17 cellular contexts compared by ENCODE assay signal in genomic region chr6:36624461-36625160, GRCh38. TPM values are rescaled to one million over a fixed set of nuclear protein-coding genes. Genes with fewer than 3 reads are reported as not detected.
A peak's percentile ranks its signal among the peaks of the same experiment; 100 is the strongest.
DNase-seq lines count a peak whose midpoint lies in the region; ATAC-seq, FAIRE-seq and TF ChIP-seq lines count a peak whose summit lies in the region.
"Had no signal": no experiment of that assay in that cellular context is flagged by ENCODE, and none has a peak within 500 bp of the region (broad histone marks: within the 10 kb centered on the region; RNA-seq: fewer than 3 reads in every experiment).

No MANE protein-coding gene starts in this region.

- H3K36me3 ChIP-seq in GM23248 (ENCODE audit: low read depth) (no peaks in the 10 kb centered on the region), bronchial epithelial cell (ENCODE audit: control insufficient read depth, insufficient read depth, low read length) (no peaks in the 10 kb centered on the region), transverse colon (no peaks in the 10 kb centered on the region), upper lobe of left lung (no peaks in the 10 kb centered on the region)

- peaks cover 19% of the 10 kb centered on the region for H3K4me1 ChIP-seq in GM23248 (ENCODE audit: insufficient read depth)
- H3K4me1 ChIP-seq in transverse colon, result peaks cover 12 to 64% (median 39%) of the 10 kb centered on the region in 4 donors
- H3K4me1 ChIP-seq in upper lobe of left lung, result peaks cover 39 to 48% (median 43%) of the 10 kb centered on the region in 4 donors

- H3K27me3 Mint-ChIP-seq in nephron (ENCODE audit: low read depth), result no peaks in the 10 kb centered on the region
- H3K27me3 Mint-ChIP-seq: activated T-cell treated with anti-CD3 and anti-CD28 coated beads, Interleukin-2, amount 50 U/mL, for 24 hours; central memory CD8-positive, alpha-beta T cell had no signal

- H3K9me2 ChIP-seq in GM23248 (ENCODE audit: insufficient read depth), result no peaks in the 10 kb centered on the region

- H3K9me3 ChIP-seq in GM23248 (ENCODE audit: low read depth), result no peaks in the 10 kb centered on the region
- H3K9me3 ChIP-seq in transverse colon, result no peaks in the 10 kb centered on the region
- no peaks in the 10 kb centered on the region for H3K9me3 ChIP-seq in upper lobe of left lung

- TF ChIP-seq EP300 in transverse colon (IDR thresholded peaks at IDR 0.05; ENCODE audit: low read depth), result no peak
- TF ChIP-seq EP300 in upper lobe of left lung (IDR thresholded peaks at IDR 0.05), result no peak

- H3K27me3 ChIP-seq in GM23248 (replicated peaks; ENCODE audit: insufficient read depth) (no peaks in the 10 kb centered on the region), bronchial epithelial cell (ENCODE audit: control insufficient read depth, insufficient read depth, low read length) (no peaks in the 10 kb centered on the region), transverse colon (no peaks in the 10 kb centered on the region), upper lobe of left lung (no peaks in the 10 kb centered on the region)

- H3K4me3 ChIP-seq in GM23248, result peak overlapping the region; percentile 45
- no peak overlapping the region for H3K4me3 ChIP-seq in bronchial epithelial cell (ENCODE audit: low read depth, low read length)
- H3K4me3 ChIP-seq in transverse colon, result no peak overlapping the region
- no peak overlapping the region for H3K4me3 ChIP-seq in upper lobe of left lung
- H3K4me3 ChIP-seq: SK-N-MC had no signal

- FAIRE-seq in bronchial epithelial cell (lab: Jason Lieb, UNC), result peak; percentile 77

- H3K79me2 ChIP-seq in GM23248 (ENCODE audit: insufficient read depth), result peaks cover 9% of the 10 kb centered on the region; the same call in 1 of the 2 replicates

- H3K9ac ChIP-seq in GM23248, result peak overlapping the region; percentile 73

- peak overlapping the region; percentile 79 for H3K27ac ChIP-seq in GM23248
- peak overlapping the region; percentile 69 to 72 (median 70) for H3K27ac ChIP-seq in transverse colon
- H3K27ac ChIP-seq in upper lobe of left lung, result peak overlapping the region in 1 of 4 donors; percentile 64
- H3K27ac ChIP-seq: SK-N-MC had no signal

- H3K27ac Mint-ChIP-seq in nephron, result peak overlapping the region; percentile 65 to 78 (median 76)
- H3K27ac Mint-ChIP-seq: activated T-cell treated with anti-CD3 and anti-CD28 coated beads, Interleukin-2, amount 50 U/mL, for 24 hours had no signal

- H3F3A ChIP-seq in GM23248 (ENCODE audit: insufficient read depth), result peaks cover 5% of the 10 kb centered on the region

- H2AFZ ChIP-seq in GM23248, result peak overlapping the region; percentile 43

- H4K20me1 ChIP-seq in GM23248 (ENCODE audit: insufficient read depth), result no peaks in the 10 kb centered on the region

- in situ Hi-C loops in GM23248 (cut with MboI) (no loop called here), transverse colon (cut with MboI; ENCODE audit: low pct_ligation_motif_present in 1 of 4, low pct_unique_long_range_greater_than_20kb in 1 of 4, low sequenced_read_pairs in 3 of 4) (loop anchor here (5.0 to 25.0 kb wide), 3 partner anchors 58 to 138 kb away; no protein-coding TSS in a partner anchor)

- TF ChIP-seq POLR2A in transverse colon (IDR thresholded peaks at IDR 0.05) (no peak), upper lobe of left lung (IDR thresholded peaks at IDR 0.05) (no peak)

- peak overlapping the region; percentile 72 for H3K4me2 ChIP-seq in GM23248 (ENCODE audit: unreplicated experiment)

- TF ChIP-seq CTCF in bronchial epithelial cell (IDR thresholded peaks at IDR 0.05; ENCODE audit: insufficient read depth, low read length, severe bottlenecking) (no peak), nephron (IDR thresholded peaks at IDR 0.05; ENCODE audit: unreplicated experiment in 3 of 3) (no peak), transverse colon (IDR thresholded peaks at IDR 0.05) (no peak), upper lobe of left lung (IDR thresholded peaks at IDR 0.05) (no peak)

- H3K9me3 Mint-ChIP-seq in nephron, result no peaks in the 10 kb centered on the region
- H3K9me3 Mint-ChIP-seq: activated T-cell treated with anti-CD3 and anti-CD28 coated beads, Interleukin-2, amount 50 U/mL, for 24 hours; central memory CD8-positive, alpha-beta T cell; neural crest cell had no signal

- H3K4me1 Mint-ChIP-seq in nephron, result peaks cover 58% of the 10 kb centered on the region

- no peak for ATAC-seq in HG03342 (IDR thresholded peaks at IDR 0.05; ENCODE audit: unreplicated experiment)
- no peak for ATAC-seq in upper lobe of left lung (ENCODE audit: low FRiP score in 2 of 2)

- no peak for DNase-seq in GM23248
- DNase-seq in bronchial epithelial cell (ENCODE audit: low read depth), result no peak
- peak; percentile 5 for DNase-seq in transverse colon
- no peak for DNase-seq in A172 (ENCODE audit: low spot score)
- no peak for DNase-seq in upper lobe of left lung
- DNase-seq in NCI-H524 (lab: John Stamatoyannopoulos, UW), result no peak
- DNase-seq: activated CD4-positive, alpha-beta T cell treated with anti-CD3 and anti-CD28 coated beads, Interleukin-2, amount 50 U/mL, for 1 hour; C1 segment of cervical spinal cord; foreskin melanocyte; Karpas-422; stimulated activated CD4-positive, alpha-beta T cell treated with anti-CD3 and anti-CD28 coated beads, Interleukin-4, amount 100 ng/mL, for 24 hours had no signal

- no peaks in the 10 kb centered on the region for H3K36me3 Mint-ChIP-seq in nephron (ENCODE audit: low read depth)

- 46 to 53% methylated on average over 10 to 11 of the region's 11 CpGs for WGBS in GM23248 (ENCODE audit: low coverage in 1 of 2, low lambda C conversion rate in 2 of 2, missing lambda C conversion rate in 2 of 2), 2 experiments
- WGBS in transverse colon (ENCODE audit: low coverage in 1 of 2), 2 donors, result 79 to 86% methylated on average over 5 to 11 of the region's 11 CpGs
- 77 to 79% methylated on average over 11 of the region's 11 CpGs for WGBS in upper lobe of left lung, 2 donors

- peak overlapping the region in 1 of 3 experiments; percentile 44 for H3K4me3 Mint-ChIP-seq in nephron
- H3K4me3 Mint-ChIP-seq: activated T-cell treated with anti-CD3 and anti-CD28 coated beads, Interleukin-2, amount 50 U/mL, for 24 hours; central memory CD8-positive, alpha-beta T cell; neural crest cell had no signal

- intact Hi-C loops in transverse colon (cut with DNase I; ENCODE audit: low total_unique reads), result loop anchor here (5.0 kb wide), 1 partner anchor 58 kb away; no protein-coding TSS in a partner anchor

RNA-seq across cellular contexts. Expression of gene SRSF3, which starts 30.4 kb away (rescaled TPM):
- 141 and 171 TPM in 2 replicates for total RNA-seq in GM23248 (2014; rRNA removed; shearing (Covaris generic))
- 238 and 243 TPM in 2 replicates for polyA plus RNA-seq in GM23248 (2016; fragmentation: Nextera tagmentation; extraction: Ambion mirVana)
- 200 and 206 TPM in 2 replicates for total RNA-seq in bronchial epithelial cell
- 100 to 1,000 TPM; 110 to 177 (median 144) TPM for total RNA-seq in transverse colon
- total RNA-seq in A172 (2014; rRNA removed; shearing (Covaris generic)), result 238 and 255 TPM in 2 replicates
- total RNA-seq in upper lobe of left lung, result 100 to 1,000 TPM in 5 of 6 donors, 10 to 100 TPM in 1; 61.5 to 220 (median 167) TPM

RNA-seq across cellular contexts. Expression of gene CDKN1A, which starts 53.9 kb away (rescaled TPM):
- total RNA-seq in GM23248 (2014; rRNA removed; shearing (Covaris generic)), result 469 and 549 TPM in 2 replicates
- 813 and 856 TPM in 2 replicates for polyA plus RNA-seq in GM23248 (2016; fragmentation: Nextera tagmentation; extraction: Ambion mirVana)
- 364 and 524 TPM in 2 replicates for total RNA-seq in bronchial epithelial cell
- total RNA-seq in transverse colon, result 100 to 1,000 TPM in 3 of 4 donors, 10 to 100 TPM in 1; 34.6 to 613 (median 264) TPM
- 207 TPM in 2 replicates for total RNA-seq in A172 (2014; rRNA removed; shearing (Covaris generic))
- 100 to 1,000 TPM in 4 of 6 donors, 10 to 100 TPM in 2; 61.8 to 186 (median 127) TPM for total RNA-seq in upper lobe of left lung
